ENCODE assay signal across 8 cellular contexts in the genomic region with DNA sequence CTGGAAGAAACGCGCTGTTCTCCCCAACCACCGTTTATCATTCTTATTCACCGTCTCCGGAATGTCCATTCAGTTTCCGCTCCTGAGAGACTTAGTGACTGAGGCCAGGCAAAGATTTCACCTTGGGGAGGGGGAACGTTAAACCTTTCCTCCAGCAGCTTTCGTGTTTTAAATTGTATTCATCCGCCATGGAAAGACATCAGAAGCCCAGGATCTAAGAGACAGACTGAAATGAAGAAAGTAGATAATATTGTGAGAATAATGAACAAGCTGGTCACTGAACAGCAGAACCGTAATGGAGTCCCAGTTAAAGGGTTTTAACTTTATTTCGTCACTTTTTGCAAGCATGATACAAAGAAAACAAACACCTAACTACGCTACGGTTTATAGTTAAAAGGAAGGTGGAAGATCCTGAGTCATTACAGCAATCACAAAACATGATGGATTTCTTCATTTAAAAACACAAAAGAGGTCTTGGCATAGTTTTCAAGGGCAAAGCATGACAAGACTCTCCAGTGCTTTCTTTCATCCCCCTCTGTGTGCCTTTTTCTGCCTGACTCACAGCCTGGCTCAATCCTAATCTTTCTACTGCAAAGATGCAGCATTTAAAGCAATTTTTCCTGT. TPM values are rescaled to one million over a fixed set of nuclear protein-coding genes. Genes with fewer than 3 reads are reported as not detected.
A peak's percentile ranks its signal among the peaks of the same experiment; 100 is the strongest.
DNase-seq lines count a peak whose midpoint lies in the region; ATAC-seq and TF ChIP-seq lines count a peak whose summit lies in the region.

No MANE protein-coding gene starts in this region.

- no peaks in the 10 kb centered on the region for H3K27me3 ChIP-seq in kidney epithelial cell (ENCODE audit: control insufficient read depth, insufficient read depth, low read length)

- no peaks in the 10 kb centered on the region for H3K36me3 ChIP-seq in kidney epithelial cell (ENCODE audit: control insufficient read depth, insufficient read depth, low read length)

- H3K27ac ChIP-seq in temporal lobe (ENCODE audit: low read depth, low read length), result peak overlapping the region; percentile 84

- peak overlapping the region; percentile 65 for H3K4me3 ChIP-seq in kidney epithelial cell (ENCODE audit: low read depth, low read length)

- ATAC-seq in HG03175 (IDR thresholded peaks at IDR 0.05; ENCODE audit: unreplicated experiment), result peak; percentile 10

- peak; percentile 9 for DNase-seq in COLO829 (ENCODE audit: low spot score)
- peak; percentile 64 for DNase-seq in astrocyte of the hippocampus (ENCODE audit: low read depth, low spot score)
- no peak for DNase-seq in kidney epithelial cell (ENCODE audit: low read depth)
- DNase-seq in stimulated activated CD8-positive, alpha-beta memory T cell treated with anti-CD3 and anti-CD28 coated beads, Interleukin-4, amount 100 ng/mL, for 48 hours, result no peak
- DNase-seq in activated CD4-positive, alpha-beta T cell treated with anti-CD3 and anti-CD28 coated beads, Interleukin-2, amount 50 U/mL, for 1 hour, result no peak
- no peak for DNase-seq in NCI-H1092 (lab: John Stamatoyannopoulos, UW)

- no peak for TF ChIP-seq CTCF in kidney epithelial cell (IDR thresholded peaks at IDR 0.05; ENCODE audit: insufficient read depth, low read length, poor library complexity, severe bottlenecking)

RNA-seq across cellular contexts. Expression of a gene that starts 0.6 kb away (rescaled TPM):
- total RNA-seq in kidney epithelial cell (23.9 and 26.8 TPM in 2 replicates), temporal lobe (17.0 TPM)

RNA-seq across cellular contexts. Expression of a gene that starts 59.1 kb away (rescaled TPM):
- total RNA-seq in kidney epithelial cell (3.4 and 4.8 TPM in 2 replicates), temporal lobe (5.2 TPM)

Comparison
In these comparisons a context has a peak if more than half of its experiments do, and no peak if none do; other contexts are left out.
1. DNase-seq: peak in COLO829 (single experiment) and astrocyte of the hippocampus (single experiment); none in kidney epithelial cell (single experiment), stimulated activated CD8-positive, alpha-beta memory T cell treated with anti-CD3 and anti-CD28 coated beads, Interleukin-4, amount 100 ng/mL, for 48 hours (single experiment), activated CD4-positive, alpha-beta T cell treated with anti-CD3 and anti-CD28 coated beads, Interleukin-2, amount 50 U/mL, for 1 hour (single experiment) and NCI-H1092 (single experiment).